35 cellular contexts compared by ENCODE assay signal in genomic region chr17:58049533-58049932, GRCh38.
"Had no signal": no experiment of that assay in that cellular context is flagged by ENCODE, and none has a peak within 500 bp of the region (broad histone marks: within the 10 kb centered on the region; RNA-seq: fewer than 3 reads in every experiment).

No MANE protein-coding gene starts in this region.

- H3K36me3 Mint-ChIP-seq: activated CD4-positive, alpha-beta memory T cell treated with anti-CD3 and anti-CD28 coated beads for 36 hours; activated naive CD4-positive, alpha-beta T cell treated with anti-CD3 and anti-CD28 coated beads, Interleukin-2, amount 50 U/mL, for 72 hours; activated naive CD8-positive, alpha-beta T cell treated with anti-CD3 and anti-CD28 coated beads for 36 hours had no signal

- H3K36me3 ChIP-seq: adrenal gland, brain microvascular endothelial cell, breast epithelium had no signal

- H3K4me1 Mint-ChIP-seq: activated B cell treated with CpG ODN at 0.5 μM for 24 hours had no signal

- H3K27me3 ChIP-seq: adrenal gland, body of pancreas, brain microvascular endothelial cell, breast epithelium had no signal

- H3K9me3 Mint-ChIP-seq: activated B cell treated with CpG ODN at 0.5 μM for 24 hours; activated CD4-positive, alpha-beta memory T cell treated with anti-CD3 and anti-CD28 coated beads for 36 hours; activated CD4-positive, alpha-beta T cell treated with anti-CD3 and anti-CD28 coated beads, Interleukin-2, amount 10 ng/mL, durations not matched to agents 24 days and 14 days; activated CD8-positive, alpha-beta T cell treated with anti-CD3 and anti-CD28 coated beads for 36 hours; activated naive CD4-positive, alpha-beta T cell treated with anti-CD3 and anti-CD28 coated beads for 36 hours; activated naive CD8-positive, alpha-beta T cell treated with anti-CD3 and anti-CD28 coated beads for 36 hours; activated T-cell treated with anti-CD3 and anti-CD28 coated beads, Interleukin-2, amount 50 U/mL, for 4 hours; activated T-cell treated with anti-CD3 and anti-CD28 coated beads, Interleukin-2, amount 50 U/mL, for 72 hours; activated T-helper 1 cell treated with anti-CD3 and anti-CD28 coated beads, Interleukin-12 subunit alpha, Interleukin-12 subunit beta, Interleukin-2, Interleukin-4 antibody, amounts not matched to agents 30 ng/mL and 10 ng/mL and 1 ng/mL, durations not matched to agents 14 hours and 24 hours and 36 hours; activated T-helper 17 cell treated with anti-CD3 and anti-CD28 coated beads, Interleukin-2, amount 50 U/mL, for 72 hours; T-helper 1 cell treated with Interleukin-12 subunit alpha and Interleukin-12 subunit beta and Interleukin-4 antibody, amounts not matched to agents 30 μg/mL and 1 μg/mL, for 36 hours; T-helper 2 cell treated with Interferon-gamma antibody and Interleukin-4, amounts not matched to agents 5 μg/mL and 100 μg/mL, for 36 hours had no signal

- H3K4me3 ChIP-seq: adrenal gland, body of pancreas, breast epithelium had no signal

- H3K27me3 Mint-ChIP-seq: activated CD8-positive, alpha-beta T cell treated with anti-CD3 and anti-CD28 coated beads for 36 hours; activated naive CD8-positive, alpha-beta T cell treated with anti-CD3 and anti-CD28 coated beads for 36 hours had no signal

- H3K4me3 Mint-ChIP-seq: activated B cell treated with CpG ODN at 0.5 μM for 24 hours; activated CD4-positive, alpha-beta memory T cell treated with anti-CD3 and anti-CD28 coated beads for 36 hours; activated CD4-positive, alpha-beta T cell treated with anti-CD3 and anti-CD28 coated beads, Interleukin-2, amount 10 ng/mL, durations not matched to agents 24 days and 14 days; activated CD8-positive, alpha-beta T cell treated with anti-CD3 and anti-CD28 coated beads for 36 hours; activated naive CD4-positive, alpha-beta T cell treated with anti-CD3 and anti-CD28 coated beads for 36 hours; activated naive CD8-positive, alpha-beta T cell treated with anti-CD3 and anti-CD28 coated beads for 36 hours; activated T-cell treated with anti-CD3 and anti-CD28 coated beads, Interleukin-2, amount 50 U/mL, for 4 hours; activated T-cell treated with anti-CD3 and anti-CD28 coated beads, Interleukin-2, amount 50 U/mL, for 72 hours; activated T-helper 1 cell treated with anti-CD3 and anti-CD28 coated beads, Interleukin-12 subunit alpha, Interleukin-12 subunit beta, Interleukin-2, Interleukin-4 antibody, amounts not matched to agents 30 ng/mL and 10 ng/mL and 1 ng/mL, durations not matched to agents 14 hours and 24 hours and 36 hours; activated T-helper 17 cell treated with anti-CD3 and anti-CD28 coated beads, Interleukin-2, amount 50 U/mL, for 72 hours; T-helper 1 cell treated with Interleukin-12 subunit alpha and Interleukin-12 subunit beta and Interleukin-4 antibody, amounts not matched to agents 30 μg/mL and 1 μg/mL, for 36 hours; T-helper 2 cell treated with Interferon-gamma antibody and Interleukin-4, amounts not matched to agents 5 μg/mL and 100 μg/mL, for 36 hours had no signal

- H3K27ac ChIP-seq: adrenal gland, body of pancreas, brain microvascular endothelial cell, breast epithelium, VCaP had no signal

- ATAC-seq: activated CD8-positive, alpha-beta T cell treated with anti-CD3 and anti-CD28 coated beads for 36 hours; activated naive CD4-positive, alpha-beta T cell treated with anti-CD3 and anti-CD28 coated beads, Interleukin-2, amount 50 U/mL, for 72 hours; activated T-cell treated with anti-CD3 and anti-CD28 coated beads, Interleukin-2, amount 50 U/mL, for 4 hours; activated T-cell treated with anti-CD3 and anti-CD28 coated beads, Interleukin-2, amount 50 U/mL, for 72 hours; activated T-helper 17 cell treated with anti-CD3 and anti-CD28 coated beads, Interleukin-2, amount 50 U/mL, for 72 hours; body of pancreas had no signal

- H3K27ac Mint-ChIP-seq: activated B cell treated with CpG ODN at 0.5 μM for 24 hours; activated CD4-positive, alpha-beta memory T cell treated with anti-CD3 and anti-CD28 coated beads for 36 hours; activated CD4-positive, alpha-beta T cell treated with anti-CD3 and anti-CD28 coated beads, Interleukin-2, amount 10 ng/mL, durations not matched to agents 24 days and 14 days; activated CD8-positive, alpha-beta T cell treated with anti-CD3 and anti-CD28 coated beads for 36 hours; activated naive CD4-positive, alpha-beta T cell treated with anti-CD3 and anti-CD28 coated beads for 36 hours; activated naive CD4-positive, alpha-beta T cell treated with anti-CD3 and anti-CD28 coated beads, Interleukin-2, amount 50 U/mL, for 72 hours; activated naive CD8-positive, alpha-beta T cell treated with anti-CD3 and anti-CD28 coated beads for 36 hours; activated T-cell treated with anti-CD3 and anti-CD28 coated beads, Interleukin-2, amount 50 U/mL, for 72 hours; activated T-helper 1 cell treated with anti-CD3 and anti-CD28 coated beads, Interleukin-12 subunit alpha, Interleukin-12 subunit beta, Interleukin-2, Interleukin-4 antibody, amounts not matched to agents 30 ng/mL and 10 ng/mL and 1 ng/mL, durations not matched to agents 14 hours and 24 hours and 36 hours; activated T-helper 17 cell treated with anti-CD3 and anti-CD28 coated beads, Interleukin-2, amount 50 U/mL, for 72 hours; T-helper 1 cell treated with Interleukin-12 subunit alpha and Interleukin-12 subunit beta and Interleukin-4 antibody, amounts not matched to agents 30 μg/mL and 1 μg/mL, for 36 hours; T-helper 2 cell treated with Interferon-gamma antibody and Interleukin-4, amounts not matched to agents 5 μg/mL and 100 μg/mL, for 36 hours had no signal

- DNase-seq: activated B cell treated with CpG ODN at 0.5 μM for 24 hours; activated CD4-positive, alpha-beta memory T cell treated with anti-CD3 and anti-CD28 coated beads for 36 hours; activated CD4-positive, alpha-beta T cell treated with anti-CD3 and anti-CD28 coated beads for 4 hours; activated CD4-positive, alpha-beta T cell treated with anti-CD3 and anti-CD28 coated beads, Interleukin-2, amount 10 ng/mL, durations not matched to agents 24 days and 14 days; activated CD4-positive, alpha-beta T cell treated with anti-CD3 and anti-CD28 coated beads, Interleukin-2, amount 50 U/mL, for 1 hour; activated CD4-positive, alpha-beta T cell treated with anti-CD3 and anti-CD28 coated beads, Interleukin-2, amount 50 U/mL, for 4 hours; activated CD4-positive, CD25-positive, alpha-beta regulatory T cell treated with anti-CD3 and anti-CD28 coated beads, Interleukin-2, amount 50 U/mL, for 72 hours; activated CD8-positive, alpha-beta memory T cell treated with anti-CD3 and anti-CD28 coated beads, Interleukin-2, amount 50 U/mL, for 4 hours; activated CD8-positive, alpha-beta T cell treated with anti-CD3 and anti-CD28 coated beads for 36 hours; activated effector memory CD4-positive, alpha-beta T cell treated with anti-CD3 and anti-CD28 coated beads, Interleukin-2, amount 50 U/mL, for 16 hours; activated gamma-delta T cell treated with Interleukin-2 at 50 U/mL for 16 hours; activated naive CD4-positive, alpha-beta T cell; activated naive CD4-positive, alpha-beta T cell treated with anti-CD3 and anti-CD28 coated beads for 36 hours; activated naive CD4-positive, alpha-beta T cell treated with anti-CD3 and anti-CD28 coated beads, Interleukin-2, amount 50 U/mL, for 16 hours; activated naive CD8-positive, alpha-beta T cell treated with anti-CD3 and anti-CD28 coated beads for 36 hours; activated T-cell treated with anti-CD3 and anti-CD28 coated beads for 4 hours; activated T-cell treated with anti-CD3 and anti-CD28 coated beads, Interleukin-2, amount 50 U/mL, for 1 hour; activated T-cell treated with anti-CD3 and anti-CD28 coated beads, Interleukin-2, amount 50 U/mL, for 4 hours; activated T-cell treated with anti-CD3 and anti-CD28 coated beads, Interleukin-2, amount 50 U/mL, for 72 hours; adrenal gland; amniotic stem cell; aorta; body of pancreas; brain microvascular endothelial cell; central memory CD4-positive, alpha-beta T cell; T-helper 1 cell; T-helper 2 cell; T-helper 9 cell had no signal

- H3K4me1 ChIP-seq: body of pancreas, breast epithelium had no signal

- H3K9me3 ChIP-seq: adrenal gland, body of pancreas, breast epithelium had no signal
